In genomic region chr1:156942176-156942575, GRCh38 we compare ENCODE assay signal across 35 cellular contexts. TPM values are rescaled to one million over a fixed set of nuclear protein-coding genes. Genes with fewer than 3 reads are reported as not detected.
"Had no signal": no experiment of that assay in that cellular context is flagged by ENCODE, and none has a peak within 500 bp of the region (broad histone marks: within the 10 kb centered on the region; RNA-seq: fewer than 3 reads in every experiment).

No MANE protein-coding gene starts in this region.

- H3K4me3 ChIP-seq: adrenal gland, SJCRH30, SK-N-MC had no signal

- DNase-seq: activated CD4-positive, alpha-beta T cell treated with anti-CD3 and anti-CD28 coated beads, Interleukin-2, amount 10 ng/mL, durations not matched to agents 24 days and 14 days; activated CD4-positive, alpha-beta T cell treated with anti-CD3 and anti-CD28 coated beads, Interleukin-2, amount 50 U/mL, for 4 hours; activated CD8-positive, alpha-beta T cell treated with anti-CD3 and anti-CD28 coated beads for 36 hours; activated gamma-delta T cell treated with Interleukin-2 at 50 U/mL for 16 hours; activated naive CD4-positive, alpha-beta T cell treated with anti-CD3 and anti-CD28 coated beads for 36 hours; activated T-cell treated with anti-CD3 and anti-CD28 coated beads, Interleukin-2, amount 50 U/mL, for 1 hour; activated T-cell treated with anti-CD3 and anti-CD28 coated beads, Interleukin-2, amount 50 U/mL, for 72 hours; Karpas-422; KBM-7; NCI-H1048; NCI-H1105 treated with DMSO at 0.1 percent for 48 hours; NCI-H1436; NCI-H1694; NCI-H1930; NCI-H2081 treated with DMSO at 0.1 percent for 48 hours; NCI-H226; NCI-H446 treated with DMSO at 0.1 percent for 48 hours; NCI-H69; NCI-H82; SHP77; SJCRH30; T1000; WERI-Rb-1 had no signal

- H3K27me3 ChIP-seq: adrenal gland, SJCRH30 had no signal

- H3K4me3 Mint-ChIP-seq: activated CD4-positive, alpha-beta T cell treated with anti-CD3 and anti-CD28 coated beads, Interleukin-2, amount 10 ng/mL, durations not matched to agents 24 days and 14 days; activated CD8-positive, alpha-beta T cell treated with anti-CD3 and anti-CD28 coated beads for 36 hours; activated naive CD4-positive, alpha-beta T cell treated with anti-CD3 and anti-CD28 coated beads for 36 hours; activated T-cell treated with anti-CD3 and anti-CD28 coated beads, Interleukin-2, amount 50 U/mL, for 72 hours; brain; central memory CD8-positive, alpha-beta T cell had no signal

- H3K27me3 Mint-ChIP-seq: activated CD4-positive, alpha-beta T cell treated with anti-CD3 and anti-CD28 coated beads, Interleukin-2, amount 10 ng/mL, durations not matched to agents 24 days and 14 days; activated CD8-positive, alpha-beta T cell treated with anti-CD3 and anti-CD28 coated beads for 36 hours; brain had no signal

- H3K4me1 Mint-ChIP-seq: activated CD4-positive, alpha-beta T cell treated with anti-CD3 and anti-CD28 coated beads, Interleukin-2, amount 10 ng/mL, durations not matched to agents 24 days and 14 days; brain; central memory CD8-positive, alpha-beta T cell had no signal

- H3K9me3 Mint-ChIP-seq: activated CD4-positive, alpha-beta T cell treated with anti-CD3 and anti-CD28 coated beads, Interleukin-2, amount 10 ng/mL, durations not matched to agents 24 days and 14 days; activated CD8-positive, alpha-beta T cell treated with anti-CD3 and anti-CD28 coated beads for 36 hours; activated naive CD4-positive, alpha-beta T cell treated with anti-CD3 and anti-CD28 coated beads for 36 hours; activated naive CD4-positive, alpha-beta T cell treated with anti-CD3 and anti-CD28 coated beads, Interleukin-2, amount 50 U/mL, for 72 hours; activated T-cell treated with anti-CD3 and anti-CD28 coated beads, Interleukin-2, amount 50 U/mL, for 72 hours; activated T-helper 2 cell treated with anti-CD3 and anti-CD28 coated beads, Interferon-gamma antibody, Interleukin-2, Interleukin-4, amounts not matched to agents 10 μg/mL and 5 μg/mL and 100 μg/mL, durations not matched to agents 14 hours and 24 hours and 36 hours; central memory CD8-positive, alpha-beta T cell had no signal

- H3K27ac ChIP-seq: adrenal gland, SJCRH30, SK-N-MC, WERI-Rb-1 had no signal

- ATAC-seq: activated CD8-positive, alpha-beta T cell treated with anti-CD3 and anti-CD28 coated beads for 36 hours; activated naive CD4-positive, alpha-beta T cell treated with anti-CD3 and anti-CD28 coated beads, Interleukin-2, amount 50 U/mL, for 72 hours; activated T-cell treated with anti-CD3 and anti-CD28 coated beads, Interleukin-2, amount 50 U/mL, for 72 hours; Panc1 had no signal

- H3K27ac Mint-ChIP-seq: activated CD4-positive, alpha-beta T cell treated with anti-CD3 and anti-CD28 coated beads, Interleukin-2, amount 10 ng/mL, durations not matched to agents 24 days and 14 days; activated CD8-positive, alpha-beta T cell treated with anti-CD3 and anti-CD28 coated beads for 36 hours; activated naive CD4-positive, alpha-beta T cell treated with anti-CD3 and anti-CD28 coated beads for 36 hours; activated naive CD4-positive, alpha-beta T cell treated with anti-CD3 and anti-CD28 coated beads, Interleukin-2, amount 50 U/mL, for 72 hours; activated T-cell treated with anti-CD3 and anti-CD28 coated beads, Interleukin-2, amount 50 U/mL, for 72 hours; activated T-helper 2 cell treated with anti-CD3 and anti-CD28 coated beads, Interferon-gamma antibody, Interleukin-2, Interleukin-4, amounts not matched to agents 10 μg/mL and 5 μg/mL and 100 μg/mL, durations not matched to agents 14 hours and 24 hours and 36 hours; brain had no signal

RNA-seq across cellular contexts. Expression of gene LRRC71, which starts 21.7 kb away (rescaled TPM):
- total RNA-seq: activated CD4-positive, alpha-beta T cell treated with anti-CD3 and anti-CD28 coated beads, Interleukin-2, amount 10 ng/mL, durations not matched to agents 24 days and 14 days; activated CD8-positive, alpha-beta memory T cell treated with anti-CD3 and anti-CD28 coated beads for 36 hours; activated CD8-positive, alpha-beta T cell treated with anti-CD3 and anti-CD28 coated beads for 36 hours; activated naive CD4-positive, alpha-beta T cell treated with anti-CD3 and anti-CD28 coated beads for 36 hours; activated naive CD4-positive, alpha-beta T cell treated with anti-CD3 and anti-CD28 coated beads, Interleukin-2, amount 50 U/mL, for 72 hours; activated T-cell treated with anti-CD3 and anti-CD28 coated beads, Interleukin-2, amount 50 U/mL, for 72 hours; activated T-helper 2 cell treated with anti-CD3 and anti-CD28 coated beads, Interferon-gamma antibody, Interleukin-2, Interleukin-4, amounts not matched to agents 10 μg/mL and 5 μg/mL and 100 μg/mL, durations not matched to agents 14 hours and 24 hours and 36 hours; MCF 10A; RPMI7951; SJCRH30; T-helper 1 cell treated with Interleukin-12 subunit alpha and Interleukin-12 subunit beta and Interleukin-4 antibody, amounts not matched to agents 30 ng/mL and 1 ng/mL, for 36 hours; T-helper 2 cell treated with Interferon-gamma antibody and Interleukin-4, amounts not matched to agents 100 ng/mL and 5 ng/mL, for 36 hours had no signal

RNA-seq across cellular contexts. Expression of gene PEAR1, which starts 48.7 kb away (rescaled TPM):
- total RNA-seq: activated naive CD4-positive, alpha-beta T cell treated with anti-CD3 and anti-CD28 coated beads for 36 hours; RPMI7951; SJCRH30 had no signal
